8 cellular contexts compared by ENCODE assay signal in genomic region chr19:1131718-1132552, GRCh38. TPM values are rescaled to one million over a fixed set of nuclear protein-coding genes. Genes with fewer than 3 reads are reported as not detected.
DNase-seq lines count a peak whose midpoint lies in the region; ATAC-seq and TF ChIP-seq lines count a peak whose summit lies in the region.

No MANE protein-coding gene starts in this region.

- peak; percentile 89 for DNase-seq in AG10803 (ENCODE audit: low read depth)
- DNase-seq in KBM-7, result peak; percentile 81
- peak; percentile 80 to 85 for DNase-seq in activated CD4-positive, alpha-beta T cell treated with anti-CD3 and anti-CD28 coated beads for 24 hours (ENCODE audit: low read depth in 2 of 2)
- peak; percentile 93 for DNase-seq in colonic mucosa
- peak; percentile 85 for DNase-seq in left kidney (ENCODE audit: low read depth, low spot score)
- peak; percentile 88 to 89 for DNase-seq in stimulated activated CD4-positive, alpha-beta T cell treated with anti-CD3 and anti-CD28 coated beads, Interleukin-2, amount 100 ng/mL, for 24 hours
- DNase-seq in NCI-H146 (lab: John Stamatoyannopoulos, UW), result no peak

- peak overlapping the region; percentile 88 to 94 for H3K9ac ChIP-seq in colonic mucosa (ENCODE audit: low read depth in 2 of 2, low read length in 2 of 2)

- H3K27me3 ChIP-seq in colonic mucosa, result no peaks in the 10 kb centered on the region

- peak; percentile 39 for ATAC-seq in GM19372 (IDR thresholded peaks at IDR 0.05; ENCODE audit: low read depth, unreplicated experiment)

- no peaks in the 10 kb centered on the region for H3K9me3 ChIP-seq in colonic mucosa

- H3K4me3 ChIP-seq in AG10803 (ENCODE audit: low read length) (peak overlapping the region; percentile 87), colonic mucosa (peak overlapping the region; percentile 96)

- H3K27ac ChIP-seq in colonic mucosa, result peak overlapping the region; percentile 93

- H3K36me3 ChIP-seq in colonic mucosa, result peaks cover 6% of the 10 kb centered on the region

- in situ Hi-C loops in KBM-7 (cut with MboI; ENCODE audit: low pct_unique_long_range_greater_than_20kb, low sequenced_read_pairs), result no loop called here

- peak; percentile 18; the same call in 1 of the 2 replicates for TF ChIP-seq CTCF in AG10803 (conservative IDR thresholded peaks at IDR 0.05; ENCODE audit: low read length)
- TF ChIP-seq CTCF in colonic mucosa (IDR thresholded peaks at IDR 0.05), result no peak

- intact Hi-C loops in colonic mucosa (cut with DNase I), result no loop called here

- H3K4me1 ChIP-seq in colonic mucosa, result peaks cover 28% of the 10 kb centered on the region

RNA-seq across cellular contexts. Expression of gene GPX4, which starts 28.1 kb away (rescaled TPM):
- 100 to 1,000 TPM; 187 to 189 TPM for total RNA-seq in colonic mucosa

RNA-seq across cellular contexts. Expression of gene POLR2E, which starts 36.8 kb away (rescaled TPM):
- total RNA-seq in colonic mucosa, result 100 to 1,000 TPM; 135 to 245 TPM

RNA-seq across cellular contexts. Expression of gene SBNO2, which starts 42.1 kb away (rescaled TPM):
- total RNA-seq in colonic mucosa, result 10 to 100 TPM; 65.5 to 77.1 TPM
